Comparison of ENCODE assay signal across 1 cellular context in genomic region chr17:78783711-78784396, GRCh38.
TF ChIP-seq lines count a peak whose summit lies in the region.

No MANE protein-coding gene starts in this region.

TF ChIP-seq in K562, 482 proteins besides CTCF, POLR2A, EP300 and RAD21 (continued from another document and continues in another):
- TF ChIP-seq ZNF518B (CRISPR knock-in tag; IDR thresholded peaks at IDR 0.05) (no peak), MXD1 (CRISPR knock-in tag; IDR thresholded peaks at IDR 0.05; ENCODE audit: borderline replicate concordance, poor library complexity, severe bottlenecking) (no peak), CBFA2T3 (IDR thresholded peaks at IDR 0.05) (peak; percentile 94), BRD4 (IDR thresholded peaks at IDR 0.05) (no peak), L3MBTL2 (IDR thresholded peaks at IDR 0.05) (peak; percentile 60; the same call in 1 of the 2 replicates), RERE (CRISPR knock-in tag; IDR thresholded peaks at IDR 0.05; ENCODE audit: borderline replicate concordance) (no peak), TSHZ1 (CRISPR knock-in tag; IDR thresholded peaks at IDR 0.05) (no peak), RAD51 (IDR thresholded peaks at IDR 0.05; ENCODE audit: borderline replicate concordance, low read depth) (peak; percentile 57), KAT2B (IDR thresholded peaks at IDR 0.05; ENCODE audit: low read depth, low read length) (no peak), CHD7 (IDR thresholded peaks at IDR 0.05; ENCODE audit: low read depth, low read length) (no peak), ZNF184 (CRISPR knock-in tag; IDR thresholded peaks at IDR 0.05) (no peak), SAFB2 (IDR thresholded peaks at IDR 0.05; ENCODE audit: borderline replicate concordance, low read depth, low read length, severe bottlenecking) (no peak), POLR2AphosphoS5 (IDR thresholded peaks at IDR 0.05; ENCODE audit: control insufficient read depth, insufficient read depth, low read depth, low read length) (peak; percentile 66), ZNF24 (IDR thresholded peaks at IDR 0.05) (no peak), SOX6 (IDR thresholded peaks at IDR 0.05) (peak; percentile 36; the same call in 1 of the 2 replicates), MCM2 (IDR thresholded peaks at IDR 0.05; ENCODE audit: low read depth) (no peak), NFIX (CRISPR knock-in tag; IDR thresholded peaks at IDR 0.05; ENCODE audit: low read depth) (no peak), SAFB (IDR thresholded peaks at IDR 0.05; ENCODE audit: borderline replicate concordance, low read depth, low read length) (no peak), LCOR (CRISPR knock-in tag; IDR thresholded peaks at IDR 0.05) (no peak), HMG20B (CRISPR knock-in tag; IDR thresholded peaks at IDR 0.05) (no peak), PRPF4 (IDR thresholded peaks at IDR 0.05; ENCODE audit: insufficient read depth, low read depth, low read length, poor library complexity, severe bottlenecking) (no peak), HOMEZ (CRISPR knock-in tag; IDR thresholded peaks at IDR 0.05) (no peak), POLR2G (IDR thresholded peaks at IDR 0.05; ENCODE audit: low read depth, low read length) (no peak), EHMT2 (IDR thresholded peaks at IDR 0.05) (0 out of 2 replicates have a peak, but pooled peaks have one; percentile 5), EWSR1 (IDR thresholded peaks at IDR 0.05; ENCODE audit: borderline replicate concordance, low read depth, partially characterized antibody) (no peak), HCFC1 (IDR thresholded peaks at IDR 0.05; ENCODE audit: low read depth, low read length) (no peak), KLF6 (CRISPR knock-in tag; IDR thresholded peaks at IDR 0.05; ENCODE audit: borderline replicate concordance) (0 out of 2 replicates have a peak, but pooled peaks have one; percentile 7), POLR3G (IDR thresholded peaks at IDR 0.05; ENCODE audit: extremely low read depth, insufficient read length, insufficient replicate concordance) (no peak), ZSCAN29 (IDR thresholded peaks at IDR 0.05) (no peak), FOXK1 (CRISPR knock-in tag; IDR thresholded peaks at IDR 0.05; ENCODE audit: borderline replicate concordance) (no peak), RBFOX2 (IDR thresholded peaks at IDR 0.05; ENCODE audit: low read depth, low read length) (no peak)
